8 cellular contexts compared by ENCODE assay signal in genomic region chr9:93467062-93467416, GRCh38. TPM values are rescaled to one million over a fixed set of nuclear protein-coding genes. Genes with fewer than 3 reads are reported as not detected.
DNase-seq lines count a peak whose midpoint lies in the region; ATAC-seq and TF ChIP-seq lines count a peak whose summit lies in the region.

No MANE protein-coding gene starts in this region.

- no peak for DNase-seq in activated naive CD4-positive, alpha-beta T cell (lab: John Stamatoyannopoulos, UW)
- DNase-seq in T-helper 2 cell treated with Interferon-gamma antibody and Interleukin-4, amounts not matched to agents 5 μg/mL and 100 μg/mL, for 36 hours (ENCODE audit: low spot score), result no peak
- DNase-seq in foreskin keratinocyte (peak in 1 of 2 donors; percentile 30), type B pancreatic cell (ENCODE audit: extremely low spot score, unreplicated experiment) (no peak), AG08395 (ENCODE audit: low spot score) (no peak), osteoblast (ENCODE audit: insufficient read length, low spot score, missing footprints) (no peak)

- H3K4me2 ChIP-seq in osteoblast (ENCODE audit: insufficient read depth, low read length), result no peak overlapping the region

- peaks cover 22% of the 10 kb centered on the region for H4K20me1 ChIP-seq in osteoblast (ENCODE audit: insufficient read depth, low read length)

- peaks cover 89% of the 10 kb centered on the region for H3K4me1 Mint-ChIP-seq in activated naive CD4-positive, alpha-beta T cell treated with anti-CD3 and anti-CD28 coated beads, Interleukin-2, amount 50 U/mL, for 24 hours
- H3K4me1 Mint-ChIP-seq in T-helper 2 cell treated with Interferon-gamma antibody and Interleukin-4, amounts not matched to agents 5 μg/mL and 100 μg/mL, for 36 hours (ENCODE audit: low read depth), result peaks cover 87% of the 10 kb centered on the region
- H3K4me1 Mint-ChIP-seq in type B pancreatic cell (ENCODE audit: unreplicated experiment), result peaks cover 72% of the 10 kb centered on the region

- no peaks in the 10 kb centered on the region for H3K27me3 Mint-ChIP-seq in activated naive CD4-positive, alpha-beta T cell treated with anti-CD3 and anti-CD28 coated beads, Interleukin-2, amount 50 U/mL, for 24 hours
- no peaks in the 10 kb centered on the region for H3K27me3 Mint-ChIP-seq in T-helper 2 cell treated with Interferon-gamma antibody and Interleukin-4, amounts not matched to agents 5 μg/mL and 100 μg/mL, for 36 hours (ENCODE audit: low read depth)
- no peaks in the 10 kb centered on the region for H3K27me3 Mint-ChIP-seq in type B pancreatic cell

- H3K79me2 ChIP-seq in osteoblast (ENCODE audit: insufficient read depth, low read length), result peaks cover 97% of the 10 kb centered on the region

- H2AFZ ChIP-seq in osteoblast (ENCODE audit: low read length), result no peak overlapping the region

- TF ChIP-seq CTCF in foreskin keratinocyte (conservative IDR thresholded peaks at IDR 0.05) (no peak), type B pancreatic cell (conservative IDR thresholded peaks at IDR 0.05) (no peak), osteoblast (IDR thresholded peaks at IDR 0.05; ENCODE audit: extremely low read depth, low read depth, low read length) (no peak)

- no peak overlapping the region for H3K27ac Mint-ChIP-seq in activated naive CD4-positive, alpha-beta T cell treated with anti-CD3 and anti-CD28 coated beads, Interleukin-2, amount 50 U/mL, for 24 hours
- peak overlapping the region; percentile 83 for H3K27ac Mint-ChIP-seq in T-helper 2 cell treated with Interferon-gamma antibody and Interleukin-4, amounts not matched to agents 5 μg/mL and 100 μg/mL, for 36 hours
- peak overlapping the region; percentile 19 for H3K27ac Mint-ChIP-seq in type B pancreatic cell

- H3K4me1 ChIP-seq in foreskin keratinocyte (peaks cover 30% of the 10 kb centered on the region), osteoblast (ENCODE audit: insufficient read depth, low read length) (peaks cover 23% of the 10 kb centered on the region)

- H3K27me3 ChIP-seq in foreskin keratinocyte (no peaks in the 10 kb centered on the region), osteoblast (ENCODE audit: insufficient read depth, low read length) (no peaks in the 10 kb centered on the region)

- H3K27ac ChIP-seq in foreskin keratinocyte (peak overlapping the region; percentile 16), osteoblast (ENCODE audit: low read depth, low read length) (no peak overlapping the region)

- H3K4me3 ChIP-seq in osteoblast (ENCODE audit: insufficient read depth, low read length), result no peak overlapping the region

- no peaks in the 10 kb centered on the region for H3K9me3 ChIP-seq in osteoblast (ENCODE audit: low read depth, low read length)

- H3K4me3 Mint-ChIP-seq in activated naive CD4-positive, alpha-beta T cell treated with anti-CD3 and anti-CD28 coated beads, Interleukin-2, amount 50 U/mL, for 24 hours, result peak overlapping the region; percentile 39
- H3K4me3 Mint-ChIP-seq in T-helper 2 cell treated with Interferon-gamma antibody and Interleukin-4, amounts not matched to agents 5 μg/mL and 100 μg/mL, for 36 hours, result peak overlapping the region; percentile 72
- no peak overlapping the region for H3K4me3 Mint-ChIP-seq in type B pancreatic cell

- ATAC-seq in foreskin keratinocyte (peak; percentile 55), GM18909 (IDR thresholded peaks at IDR 0.05; ENCODE audit: poor library complexity, unreplicated experiment) (no peak)

- no peaks in the 10 kb centered on the region for H3K9me3 Mint-ChIP-seq in activated naive CD4-positive, alpha-beta T cell treated with anti-CD3 and anti-CD28 coated beads, Interleukin-2, amount 50 U/mL, for 24 hours
- no peaks in the 10 kb centered on the region for H3K9me3 Mint-ChIP-seq in T-helper 2 cell treated with Interferon-gamma antibody and Interleukin-4, amounts not matched to agents 5 μg/mL and 100 μg/mL, for 36 hours
- no peaks in the 10 kb centered on the region for H3K9me3 Mint-ChIP-seq in type B pancreatic cell

- H3K36me3 ChIP-seq in osteoblast (ENCODE audit: insufficient read depth, low read length), result peaks cover 4% of the 10 kb centered on the region

- peaks cover 3% of the 10 kb centered on the region for H3K36me3 Mint-ChIP-seq in activated naive CD4-positive, alpha-beta T cell treated with anti-CD3 and anti-CD28 coated beads, Interleukin-2, amount 50 U/mL, for 24 hours
- H3K36me3 Mint-ChIP-seq in T-helper 2 cell treated with Interferon-gamma antibody and Interleukin-4, amounts not matched to agents 5 μg/mL and 100 μg/mL, for 36 hours (ENCODE audit: low read depth), result peaks cover 49% of the 10 kb centered on the region
- peaks cover 13% of the 10 kb centered on the region for H3K36me3 Mint-ChIP-seq in type B pancreatic cell

RNA-seq across cellular contexts. Expression of gene FAM120AOS, which starts 13.7 kb away (rescaled TPM):
- total RNA-seq in foreskin keratinocyte (21.4 and 22.7 TPM in 2 replicates), type B pancreatic cell (ENCODE audit: low replicate concordance) (42.1 and 46.7 TPM in 2 replicates), osteoblast (43.4 and 48.0 TPM in 2 replicates)
- polyA plus RNA-seq in foreskin keratinocyte, result 17.2 and 18.8 TPM in 2 replicates

RNA-seq across cellular contexts. Expression of gene FAM120A, which starts 15.6 kb away (rescaled TPM):
- 110 and 122 TPM in 2 replicates for total RNA-seq in foreskin keratinocyte
- 34.5 and 41.6 TPM in 2 replicates for polyA plus RNA-seq in foreskin keratinocyte
- 72.5 and 89.4 TPM in 2 replicates for total RNA-seq in type B pancreatic cell (ENCODE audit: low replicate concordance)
- total RNA-seq in osteoblast, result 129 and 136 TPM in 2 replicates
